ENCODE assay signal across 24 cellular contexts in the genomic region with DNA sequence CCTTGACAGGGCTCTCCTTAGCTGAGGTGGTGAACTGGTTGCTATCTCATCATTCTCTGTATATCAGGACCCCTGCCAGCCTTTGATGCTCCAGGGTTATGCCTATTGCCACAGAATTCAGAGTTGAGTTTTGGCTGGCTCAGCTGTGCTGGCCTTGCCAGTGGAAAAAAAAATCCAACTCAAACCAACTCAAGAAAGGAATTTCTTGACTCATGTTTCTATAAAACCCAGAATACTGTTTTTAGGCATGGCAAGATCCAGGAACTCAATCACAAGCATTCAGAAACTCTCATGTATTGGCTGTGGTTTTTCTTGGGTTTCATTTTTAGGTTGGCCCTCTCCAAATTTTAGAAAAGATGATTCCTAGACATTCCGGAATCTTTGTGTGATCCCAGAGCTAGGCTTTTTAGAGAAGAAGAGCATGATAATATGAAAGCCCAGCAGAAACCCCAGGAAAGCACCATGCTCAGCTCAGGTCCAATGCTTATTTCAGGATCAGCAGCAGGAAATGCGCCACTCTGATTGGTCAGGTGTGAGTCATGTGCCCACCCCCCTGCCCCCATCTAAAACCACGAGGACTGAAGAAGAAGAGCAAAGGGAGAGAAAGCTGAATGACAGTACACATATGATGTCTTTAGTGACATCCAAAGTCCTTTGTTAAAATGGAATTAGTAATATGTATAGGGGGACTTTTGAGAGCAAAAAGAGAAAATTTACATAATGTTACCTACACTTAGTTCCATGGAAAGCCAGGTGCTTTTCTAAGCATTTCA.
A peak's percentile ranks its signal among the peaks of the same experiment; 100 is the strongest.
DNase-seq lines count a peak whose midpoint lies in the region; ATAC-seq, FAIRE-seq and TF ChIP-seq lines count a peak whose summit lies in the region.
"Had no signal": no experiment of that assay in that cellular context is flagged by ENCODE, and none has a peak within 500 bp of the region (broad histone marks: within the 10 kb centered on the region; RNA-seq: fewer than 3 reads in every experiment).

No MANE protein-coding gene starts in this region.

- no peaks in the 10 kb centered on the region for H3K4me1 Mint-ChIP-seq in activated naive CD4-positive, alpha-beta T cell treated with anti-CD3 and anti-CD28 coated beads for 36 hours (ENCODE audit: low read depth)
- H3K4me1 Mint-ChIP-seq in stimulated activated memory B cell treated with anti-CD40 and anti-IgM and Interleukin-4, amounts not matched to agents 10 μg/mL and 1 μg/mL and 100 μg/mL, for 72 hours = peaks cover 20% of the 10 kb centered on the region
- H3K4me1 Mint-ChIP-seq: CD8-positive, alpha-beta memory T cell had no signal

- peak; percentile 57 for ATAC-seq in stimulated activated memory B cell treated with anti-CD40 and anti-IgM and Interleukin-4, amounts not matched to agents 10 μg/mL and 1 μg/mL and 100 μg/mL, for 72 hours
- ATAC-seq: body of pancreas; natural killer cell treated with Interleukin-12 subunit alpha and Interleukin-12 subunit beta and Interleukin-15 and Interleukin-18, amount 100 ng/mL, for 72 hours had no signal

- H3K4me3 ChIP-seq in coronary artery (no peak overlapping the region), MG63 (no peak overlapping the region)
- H3K4me3 ChIP-seq: body of pancreas, stomach, uterus had no signal

- no peaks in the 10 kb centered on the region for H3K27me3 Mint-ChIP-seq in activated naive CD4-positive, alpha-beta T cell treated with anti-CD3 and anti-CD28 coated beads for 36 hours (ENCODE audit: low read depth)
- no peaks in the 10 kb centered on the region for H3K27me3 Mint-ChIP-seq in stimulated activated memory B cell treated with anti-CD40 and anti-IgM and Interleukin-4, amounts not matched to agents 10 μg/mL and 1 μg/mL and 100 μg/mL, for 72 hours

- DNase-seq in activated naive CD4-positive, alpha-beta T cell treated with anti-CD3 and anti-CD28 coated beads for 36 hours = peak; percentile 10
- DNase-seq in activated naive CD4-positive, alpha-beta T cell treated with anti-CD3 and anti-CD28 coated beads, Interleukin-2, amount 50 U/mL, for 16 hours = no peak
- DNase-seq in coronary artery (ENCODE audit: low spot score) = no peak
- DNase-seq in GM19239 (ENCODE audit: insufficient read length, low spot score) = no peak
- no peak for DNase-seq in COLO668 (lab: John Stamatoyannopoulos, UW; ENCODE audit: unreplicated experiment)
- no peak for DNase-seq in MG63
- DNase-seq: activated gamma-delta T cell; body of pancreas; CD8-positive, alpha-beta memory T cell; DND-41; GOT3; KG1; mesenchymal stem cell; NCI-H1048; NCI-H2081; NCI-H510A treated with DMSO at 0.1 percent for 48 hours; stomach; uterus had no signal

- intact Hi-C loops in activated naive CD4-positive, alpha-beta T cell treated with anti-CD3 and anti-CD28 coated beads for 36 hours (cut with micrococcal nuclease) = no loop called here

- H3K36me3 ChIP-seq in MG63 = no peaks in the 10 kb centered on the region
- H3K36me3 ChIP-seq: stomach, uterus had no signal

- no peak overlapping the region for H3K4me3 Mint-ChIP-seq in activated naive CD4-positive, alpha-beta T cell treated with anti-CD3 and anti-CD28 coated beads for 36 hours
- H3K4me3 Mint-ChIP-seq in stimulated activated memory B cell treated with anti-CD40 and anti-IgM and Interleukin-4, amounts not matched to agents 10 μg/mL and 1 μg/mL and 100 μg/mL, for 72 hours = no peak overlapping the region
- H3K4me3 Mint-ChIP-seq: CD8-positive, alpha-beta memory T cell; natural killer cell treated with Interleukin-12 subunit alpha and Interleukin-12 subunit beta and Interleukin-15 and Interleukin-18, amount 100 ng/mL, for 72 hours had no signal

- no peak for FAIRE-seq in GM19239 (lab: Jason Lieb, UNC)
- FAIRE-seq: colon, frontal cortex, GM18507 had no signal

- H3K9me3 ChIP-seq in MG63 = no peaks in the 10 kb centered on the region
- H3K9me3 ChIP-seq: body of pancreas, stomach, uterus had no signal

- CTCF ChIA-PET in activated naive CD4-positive, alpha-beta T cell treated with anti-CD3 and anti-CD28 coated beads for 36 hours (lab: Charles Lee) = interaction anchor here (9.9 kb wide), 1 partner anchor 187 kb away, joined by 110 read pairs; no protein-coding TSS in a partner anchor

- no peak for TF ChIP-seq RAD21 in Ishikawa (IDR thresholded peaks at IDR 0.05; ENCODE audit: low read depth)

- TF ChIP-seq EP300 in Ishikawa (IDR thresholded peaks at IDR 0.05; ENCODE audit: borderline replicate concordance) = no peak

- H3K27ac ChIP-seq in coronary artery = peak overlapping the region; percentile 32 to 73
- H3K27ac ChIP-seq: body of pancreas, stomach, uterus had no signal

- H3K27ac Mint-ChIP-seq in activated naive CD4-positive, alpha-beta T cell treated with anti-CD3 and anti-CD28 coated beads for 36 hours = no peak overlapping the region
- no peak overlapping the region for H3K27ac Mint-ChIP-seq in stimulated activated memory B cell treated with anti-CD40 and anti-IgM and Interleukin-4, amounts not matched to agents 10 μg/mL and 1 μg/mL and 100 μg/mL, for 72 hours
- H3K27ac Mint-ChIP-seq: natural killer cell treated with Interleukin-12 subunit alpha and Interleukin-12 subunit beta and Interleukin-15 and Interleukin-18, amount 100 ng/mL, for 72 hours had no signal

- no peaks in the 10 kb centered on the region for H3K27me3 ChIP-seq in MG63
- H3K27me3 ChIP-seq: body of pancreas, stomach, uterus had no signal

- no peaks in the 10 kb centered on the region for H3K9me3 Mint-ChIP-seq in activated naive CD4-positive, alpha-beta T cell treated with anti-CD3 and anti-CD28 coated beads for 36 hours
- H3K9me3 Mint-ChIP-seq in stimulated activated memory B cell treated with anti-CD40 and anti-IgM and Interleukin-4, amounts not matched to agents 10 μg/mL and 1 μg/mL and 100 μg/mL, for 72 hours = no peaks in the 10 kb centered on the region
- H3K9me3 Mint-ChIP-seq: CD8-positive, alpha-beta memory T cell; natural killer cell treated with Interleukin-12 subunit alpha and Interleukin-12 subunit beta and Interleukin-15 and Interleukin-18, amount 100 ng/mL, for 72 hours had no signal

- H3K36me3 Mint-ChIP-seq in activated naive CD4-positive, alpha-beta T cell treated with anti-CD3 and anti-CD28 coated beads for 36 hours (ENCODE audit: low read depth) = no peaks in the 10 kb centered on the region
- H3K36me3 Mint-ChIP-seq in stimulated activated memory B cell treated with anti-CD40 and anti-IgM and Interleukin-4, amounts not matched to agents 10 μg/mL and 1 μg/mL and 100 μg/mL, for 72 hours = no peaks in the 10 kb centered on the region
- H3K36me3 Mint-ChIP-seq: CD8-positive, alpha-beta memory T cell; natural killer cell treated with Interleukin-12 subunit alpha and Interleukin-12 subunit beta and Interleukin-15 and Interleukin-18, amount 100 ng/mL, for 72 hours had no signal

- TF ChIP-seq CTCF in coronary artery (IDR thresholded peaks at IDR 0.05) = no peak

TF ChIP-seq in Ishikawa, 13 proteins besides CTCF, POLR2A, EP300 and RAD21:
- TF ChIP-seq, protein P1, sequence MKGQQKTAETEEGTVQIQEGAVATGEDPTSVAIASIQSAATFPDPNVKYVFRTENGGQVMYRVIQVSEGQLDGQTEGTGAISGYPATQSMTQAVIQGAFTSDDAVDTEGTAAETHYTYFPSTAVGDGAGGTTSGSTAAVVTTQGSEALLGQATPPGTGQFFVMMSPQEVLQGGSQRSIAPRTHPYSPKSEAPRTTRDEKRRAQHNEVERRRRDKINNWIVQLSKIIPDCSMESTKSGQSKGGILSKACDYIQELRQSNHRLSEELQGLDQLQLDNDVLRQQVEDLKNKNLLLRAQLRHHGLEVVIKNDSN (IDR thresholded peaks at IDR 0.05) = peak; percentile 57
- TF ChIP-seq YY1 (IDR thresholded peaks at IDR 0.05; ENCODE audit: low read depth) = no peak
